Comparison of ENCODE assay signal across 1 cellular context in genomic region chr1:246651012-246651411, GRCh38.
TF ChIP-seq lines count a peak whose summit lies in the region.

No MANE protein-coding gene starts in this region.

TF ChIP-seq in HepG2, 621 proteins besides CTCF, POLR2A, EP300 and RAD21 (continued from another document):
- TF ChIP-seq, protein P1, sequence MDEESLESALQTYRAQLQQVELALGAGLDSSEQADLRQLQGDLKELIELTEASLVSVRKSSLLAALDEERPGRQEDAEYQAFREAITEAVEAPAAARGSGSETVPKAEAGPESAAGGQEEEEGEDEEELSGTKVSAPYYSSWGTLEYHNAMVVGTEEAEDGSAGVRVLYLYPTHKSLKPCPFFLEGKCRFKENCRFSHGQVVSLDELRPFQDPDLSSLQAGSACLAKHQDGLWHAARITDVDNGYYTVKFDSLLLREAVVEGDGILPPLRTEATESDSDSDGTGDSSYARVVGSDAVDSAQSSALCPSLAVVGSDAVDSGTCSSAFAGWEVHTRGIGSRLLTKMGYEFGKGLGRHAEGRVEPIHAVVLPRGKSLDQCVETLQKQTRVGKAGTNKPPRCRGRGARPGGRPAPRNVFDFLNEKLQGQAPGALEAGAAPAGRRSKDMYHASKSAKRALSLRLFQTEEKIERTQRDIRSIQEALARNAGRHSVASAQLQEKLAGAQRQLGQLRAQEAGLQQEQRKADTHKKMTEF (CRISPR knock-in tag; IDR thresholded peaks at IDR 0.05), result no peak
- TF ChIP-seq SCMH1 (CRISPR knock-in tag; IDR thresholded peaks at IDR 0.05; ENCODE audit: borderline replicate concordance), result no peak
- TF ChIP-seq SAFB2 (CRISPR knock-in tag; IDR thresholded peaks at IDR 0.05; ENCODE audit: borderline replicate concordance, low read depth), result no peak
- TF ChIP-seq KDM2A (CRISPR knock-in tag; IDR thresholded peaks at IDR 0.05; ENCODE audit: borderline replicate concordance, low read depth), result no peak
- no peak for TF ChIP-seq ZNF138 (CRISPR knock-in tag; IDR thresholded peaks at IDR 0.05; ENCODE audit: low read depth)
- TF ChIP-seq ZNF589 (CRISPR knock-in tag; conservative IDR thresholded peaks at IDR 0.05), result no peak
- TF ChIP-seq, protein P2, sequence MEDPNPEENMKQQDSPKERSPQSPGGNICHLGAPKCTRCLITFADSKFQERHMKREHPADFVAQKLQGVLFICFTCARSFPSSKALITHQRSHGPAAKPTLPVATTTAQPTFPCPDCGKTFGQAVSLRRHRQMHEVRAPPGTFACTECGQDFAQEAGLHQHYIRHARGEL (CRISPR knock-in tag; IDR thresholded peaks at IDR 0.05), result no peak
- TF ChIP-seq ZFP91 (CRISPR knock-in tag; IDR thresholded peaks at IDR 0.05; ENCODE audit: borderline replicate concordance), result no peak
- TF ChIP-seq SNAPC2 (CRISPR knock-in tag; IDR thresholded peaks at IDR 0.05), result no peak
- TF ChIP-seq, protein P3, sequence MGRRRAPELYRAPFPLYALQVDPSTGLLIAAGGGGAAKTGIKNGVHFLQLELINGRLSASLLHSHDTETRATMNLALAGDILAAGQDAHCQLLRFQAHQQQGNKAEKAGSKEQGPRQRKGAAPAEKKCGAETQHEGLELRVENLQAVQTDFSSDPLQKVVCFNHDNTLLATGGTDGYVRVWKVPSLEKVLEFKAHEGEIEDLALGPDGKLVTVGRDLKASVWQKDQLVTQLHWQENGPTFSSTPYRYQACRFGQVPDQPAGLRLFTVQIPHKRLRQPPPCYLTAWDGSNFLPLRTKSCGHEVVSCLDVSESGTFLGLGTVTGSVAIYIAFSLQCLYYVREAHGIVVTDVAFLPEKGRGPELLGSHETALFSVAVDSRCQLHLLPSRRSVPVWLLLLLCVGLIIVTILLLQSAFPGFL (CRISPR knock-in tag; IDR thresholded peaks at IDR 0.05), result no peak
- TF ChIP-seq SMC3 (IDR thresholded peaks at IDR 0.05; ENCODE audit: low read length), result no peak
- TF ChIP-seq ZNF530 (CRISPR knock-in tag; IDR thresholded peaks at IDR 0.05; ENCODE audit: low read depth), result no peak
- TF ChIP-seq ADNP (CRISPR knock-in tag; IDR thresholded peaks at IDR 0.05), result no peak
